In genomic region chr10:95572451-95572850, GRCh38 we compare ENCODE assay signal across 18 cellular contexts.
"Had no signal": no experiment of that assay in that cellular context is flagged by ENCODE, and none has a peak within 500 bp of the region (broad histone marks: within the 10 kb centered on the region; RNA-seq: fewer than 3 reads in every experiment).

No MANE protein-coding gene starts in this region.

- FAIRE-seq: colon, endometrium had no signal

- H3K36me3 ChIP-seq: WERI-Rb-1 had no signal

- H3K36me3 Mint-ChIP-seq: activated CD4-positive, alpha-beta memory T cell treated with anti-CD3 and anti-CD28 coated beads for 36 hours; activated naive CD8-positive, alpha-beta T cell; type B pancreatic cell had no signal

- H3K9me3 ChIP-seq: body of pancreas had no signal

- H3K27me3 ChIP-seq: body of pancreas had no signal

- H3K27ac ChIP-seq: body of pancreas, WERI-Rb-1 had no signal

- H3K4me3 ChIP-seq: body of pancreas had no signal

- ATAC-seq: body of pancreas, left colon had no signal

- H3K4me3 Mint-ChIP-seq: activated CD4-positive, alpha-beta memory T cell treated with anti-CD3 and anti-CD28 coated beads for 36 hours; activated naive CD8-positive, alpha-beta T cell; activated T-helper 1 cell treated with anti-CD3 and anti-CD28 coated beads, Interleukin-12 subunit alpha, Interleukin-12 subunit beta, Interleukin-2, Interleukin-4 antibody, amounts not matched to agents 30 ng/mL and 10 ng/mL and 1 ng/mL, durations not matched to agents 14 hours and 24 hours and 36 hours; type B pancreatic cell had no signal

- H3K27ac Mint-ChIP-seq: activated CD4-positive, alpha-beta memory T cell treated with anti-CD3 and anti-CD28 coated beads for 36 hours; activated naive CD8-positive, alpha-beta T cell; activated T-helper 1 cell treated with anti-CD3 and anti-CD28 coated beads, Interleukin-12 subunit alpha, Interleukin-12 subunit beta, Interleukin-2, Interleukin-4 antibody, amounts not matched to agents 30 ng/mL and 10 ng/mL and 1 ng/mL, durations not matched to agents 14 hours and 24 hours and 36 hours; type B pancreatic cell had no signal

- H3K27me3 Mint-ChIP-seq: type B pancreatic cell had no signal

- H3K9me3 Mint-ChIP-seq: activated CD4-positive, alpha-beta memory T cell treated with anti-CD3 and anti-CD28 coated beads for 36 hours; activated T-helper 1 cell treated with anti-CD3 and anti-CD28 coated beads, Interleukin-12 subunit alpha, Interleukin-12 subunit beta, Interleukin-2, Interleukin-4 antibody, amounts not matched to agents 30 ng/mL and 10 ng/mL and 1 ng/mL, durations not matched to agents 14 hours and 24 hours and 36 hours; type B pancreatic cell had no signal

- H3K4me1 ChIP-seq: body of pancreas had no signal

- DNase-seq: activated CD4-positive, alpha-beta memory T cell treated with anti-CD3 and anti-CD28 coated beads for 36 hours; activated CD4-positive, alpha-beta T cell treated with anti-CD3 and anti-CD28 coated beads for 4 hours; activated T-cell treated with anti-CD3 and anti-CD28 coated beads for 4 hours; body of pancreas; caudate nucleus; erythroblast; foreskin melanocyte; islet precursor cell; left colon; stimulated activated CD4-positive, alpha-beta T cell treated with anti-CD3 and anti-CD28 coated beads, Interleukin-2, amount 100 ng/mL, for 24 hours; stimulated activated naive CD4-positive, alpha-beta T cell treated with Interleukin-2 at 50 U/mL for 16 hours; SW 1271; WERI-Rb-1 had no signal
